ENCODE assay signal across 9 cellular contexts in genomic region chr6:43708857-43709653, GRCh38. TPM values are rescaled to one million over a fixed set of nuclear protein-coding genes. Genes with fewer than 3 reads are reported as not detected.
DNase-seq lines count a peak whose midpoint lies in the region; ATAC-seq and TF ChIP-seq lines count a peak whose summit lies in the region.
"Had no signal": no experiment of that assay in that cellular context is flagged by ENCODE, and none has a peak within 500 bp of the region (broad histone marks: within the 10 kb centered on the region; RNA-seq: fewer than 3 reads in every experiment).

No MANE protein-coding gene starts in this region.

- peaks cover 20% of the 10 kb centered on the region for H3K4me1 ChIP-seq in fibroblast of lung (ENCODE audit: control insufficient read depth, extremely low read depth, insufficient read depth, low read length)

- no peak overlapping the region for H3K4me3 ChIP-seq in fibroblast of lung (replicated peaks in 1 of 4; ENCODE audit: control extremely low read depth in 1 of 4, insufficient read depth in 1 of 4, low read depth in 3 of 4, low read length in 4 of 4)

- no peaks in the 10 kb centered on the region for H3K27me3 ChIP-seq in fibroblast of lung (ENCODE audit: control insufficient read depth, insufficient read depth, low read length)

- TF ChIP-seq CTCF in fibroblast of lung (conservative IDR thresholded peaks at IDR 0.05 in 1 of 2, IDR thresholded peaks at IDR 0.05 in 1 of 2; ENCODE audit: low read depth in 1 of 2, low read length in 2 of 2): no peak

- no peaks in the 10 kb centered on the region for H3K79me2 ChIP-seq in fibroblast of lung (ENCODE audit: control insufficient read depth, insufficient read depth, low read length)

- peak; percentile 46 for DNase-seq in DMS53 (lab: John Stamatoyannopoulos, UW)
- peak; percentile 89 for DNase-seq in OCI-M1 (lab: John Stamatoyannopoulos, UW)
- peak; percentile 87 to 96 for DNase-seq in fibroblast of lung (ENCODE audit: low read depth in 2 of 2)
- DNase-seq in renal cortical epithelial cell (ENCODE audit: low read depth): peak; percentile 96
- DNase-seq in NCI-H187 (lab: John Stamatoyannopoulos, UW): no peak
- DNase-seq in NCI-H2171 (lab: John Stamatoyannopoulos, UW): no peak
- DNase-seq: NCI-H2081 had no signal

- no peaks in the 10 kb centered on the region for H3K36me3 ChIP-seq in fibroblast of lung (ENCODE audit: control insufficient read depth, insufficient read depth, low read length)

- no peak overlapping the region for H2AFZ ChIP-seq in fibroblast of lung (ENCODE audit: low read length)

- no peak for ATAC-seq in HG02678 (IDR thresholded peaks at IDR 0.05; ENCODE audit: unreplicated experiment)
- ATAC-seq in GM19463 (IDR thresholded peaks at IDR 0.05; ENCODE audit: unreplicated experiment): no peak

- no peaks in the 10 kb centered on the region for H3K9me3 ChIP-seq in fibroblast of lung (ENCODE audit: control insufficient read depth, insufficient read depth, low read depth, low read length)

- no peak overlapping the region for H3K9ac ChIP-seq in fibroblast of lung (ENCODE audit: insufficient read depth, low read length)

- H3K27ac ChIP-seq in fibroblast of lung (ENCODE audit: insufficient read depth, low read length): no peak overlapping the region

- H3K4me2 ChIP-seq in fibroblast of lung (ENCODE audit: extremely low read depth, insufficient read depth, low read length): peak overlapping the region; percentile 75

- H4K20me1 ChIP-seq in fibroblast of lung (ENCODE audit: control insufficient read depth, extremely low read depth, insufficient read depth, low read length): no peaks in the 10 kb centered on the region

RNA-seq across cellular contexts. Expression of gene MRPS18A, which starts 21.5 kb away (rescaled TPM):
- total RNA-seq in fibroblast of lung (39.3 and 42.1 TPM in 2 replicates), renal cortical epithelial cell (35.5 and 62.0 TPM in 2 replicates)
- 31.8 and 43.7 TPM in 2 replicates for polyA plus RNA-seq in fibroblast of lung
- polyA plus RNA-seq in fibroblast of lung (2012): 40.8 and 57.8 TPM in 2 replicates
- polyA minus RNA-seq in fibroblast of lung (ENCODE audit: low replicate concordance): 65.6 and 98.5 TPM in 2 replicates

Comparison
In these comparisons a context has a peak if more than half of its experiments do, and no peak if none do; other contexts are left out.
1. DNase-seq: peak in DMS53 (single experiment), OCI-M1 (single experiment), fibroblast of lung (2 of 2) and renal cortical epithelial cell (single experiment); none in NCI-H187 (0 of 2) and NCI-H2171 (single experiment).